Comparison of ENCODE assay signal across 8 cellular contexts in the genomic region with DNA sequence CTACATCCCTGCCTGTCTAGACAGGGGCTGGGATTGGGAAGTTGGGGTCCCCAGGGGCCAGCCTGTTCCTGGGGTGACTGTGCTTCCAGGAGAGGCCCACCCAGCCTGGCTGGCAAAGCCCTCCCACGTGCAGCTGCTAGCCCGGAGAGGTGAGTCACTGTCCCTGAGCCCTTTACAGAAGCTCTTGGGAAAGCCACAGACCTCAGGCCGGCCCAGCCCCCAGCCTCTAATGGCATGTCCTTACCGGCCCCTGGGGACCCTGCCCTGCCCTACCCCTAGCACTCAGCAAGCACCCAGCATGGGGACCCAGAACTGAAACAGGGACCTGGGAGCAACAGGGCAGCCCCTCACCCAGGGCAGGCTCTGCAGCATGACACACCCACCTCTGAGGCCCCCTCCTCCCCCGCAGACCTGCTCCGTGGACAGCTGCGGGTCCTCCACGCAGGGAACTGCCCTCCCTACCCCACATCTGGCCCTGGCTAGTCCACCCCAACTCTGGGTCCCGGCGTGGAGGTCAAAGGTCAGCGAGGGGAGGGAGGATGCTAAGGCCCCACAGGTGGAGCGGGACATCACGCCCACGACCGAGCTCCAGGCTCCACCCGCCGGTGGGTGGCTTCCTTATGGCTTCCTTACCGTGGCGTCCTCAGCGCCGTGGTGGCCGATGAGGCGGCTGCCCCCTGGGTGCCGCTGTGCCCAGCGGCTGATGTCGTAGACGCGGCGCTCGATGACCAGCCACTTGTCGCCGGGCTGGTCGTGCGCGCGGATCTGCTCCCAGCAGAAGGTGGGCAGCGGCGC. TPM values are rescaled to one million over a fixed set of nuclear protein-coding genes. Genes with fewer than 3 reads are reported as not detected.
A peak's percentile ranks its signal among the peaks of the same experiment; 100 is the strongest.
DNase-seq lines count a peak whose midpoint lies in the region; ATAC-seq and TF ChIP-seq lines count a peak whose summit lies in the region.

No MANE protein-coding gene starts in this region.

- ATAC-seq in HG02870 (IDR thresholded peaks at IDR 0.05; ENCODE audit: unreplicated experiment), result peak; percentile 19
- ATAC-seq in activated naive CD4-positive, alpha-beta T cell treated with anti-CD3 and anti-CD28 coated beads, Interleukin-2, amount 50 U/mL, for 72 hours, result peak; percentile 34 to 76
- ATAC-seq in Right ventricle myocardium superior (ENCODE audit: poor library complexity), result peak; percentile 5

- no peaks in the 10 kb centered on the region for H3K9me3 Mint-ChIP-seq in activated naive CD4-positive, alpha-beta T cell treated with anti-CD3 and anti-CD28 coated beads, Interleukin-2, amount 50 U/mL, for 72 hours

- TF ChIP-seq EP300 in ovary (IDR thresholded peaks at IDR 0.05), result no peak

- TF ChIP-seq CTCF in ovary (IDR thresholded peaks at IDR 0.05), result no peak

- intact Hi-C loops in Right ventricle myocardium superior (cut with DNase I) (loop anchor here (5.0 kb wide), 1 partner anchor 93 kb away; no protein-coding TSS in a partner anchor), ovary (cut with DNase I) (loop anchor here in 3 of 4 donors (2.0 to 5.0 kb wide), 4 partner anchors 62 to 217 kb away; a partner anchor contains a TSS)

- peak overlapping the region; percentile 91 for H3K9ac ChIP-seq in NT2/D1 (ENCODE audit: insufficient read length, low read depth)

- H3K9me3 ChIP-seq in NT2/D1 (ENCODE audit: insufficient read depth, low read length) (peaks cover 6% of the 10 kb centered on the region; the same call in 1 of the 2 replicates), ovary (no peaks in the 10 kb centered on the region)

- WGBS in ovary, 3 donors, result 2 to 3% (median 2%) methylated on average over 32 to 38 of the region's 38 CpGs

- H3K27me3 ChIP-seq in NT2/D1 (ENCODE audit: insufficient read depth, insufficient read length), result peaks cover 8% of the 10 kb centered on the region
- no peaks in the 10 kb centered on the region for H3K27me3 ChIP-seq in ovary

- no peak overlapping the region for H3K27ac Mint-ChIP-seq in activated naive CD4-positive, alpha-beta T cell treated with anti-CD3 and anti-CD28 coated beads, Interleukin-2, amount 50 U/mL, for 72 hours

- DNase-seq in NCI-H82 (lab: John Stamatoyannopoulos, UW) (peak; percentile 38), NCI-H82 treated with DMSO at 0.1 percent for 48 hours (lab: John Stamatoyannopoulos, UW; ENCODE audit: unreplicated experiment) (no peak), NT2/D1 (ENCODE audit: low read depth, low spot score) (no peak), Right ventricle myocardium superior (peak; percentile 70), ovary (peak; percentile 59 to 80 (median 74)), putamen (ENCODE audit: low spot score) (no peak)
- peak; percentile 32 to 60 for DNase-seq in activated naive CD4-positive, alpha-beta T cell treated with anti-CD3 and anti-CD28 coated beads, Interleukin-2, amount 50 U/mL, for 72 hours (ENCODE audit: low spot score in 2 of 2)

- peak overlapping the region; percentile 46 to 83 for H3K27ac ChIP-seq in ovary

- peaks cover 4% of the 10 kb centered on the region for H3K36me3 ChIP-seq in NT2/D1 (ENCODE audit: insufficient read depth, insufficient read length, low read length)
- no peaks in the 10 kb centered on the region for H3K36me3 ChIP-seq in ovary

- H3K36me3 Mint-ChIP-seq in activated naive CD4-positive, alpha-beta T cell treated with anti-CD3 and anti-CD28 coated beads, Interleukin-2, amount 50 U/mL, for 72 hours, result no peaks in the 10 kb centered on the region

- H3K4me3 ChIP-seq in NT2/D1 (ENCODE audit: insufficient read length, low read depth), result peak overlapping the region; percentile 84
- peak overlapping the region; percentile 75 for H3K4me3 ChIP-seq in ovary

- H3K4me1 ChIP-seq in NT2/D1 (ENCODE audit: insufficient read depth, insufficient read length) (peaks cover 14% of the 10 kb centered on the region), ovary (ENCODE audit: insufficient read depth) (peaks cover 5% of the 10 kb centered on the region)

- no peak for TF ChIP-seq POLR2A in ovary (IDR thresholded peaks at IDR 0.05)

RNA-seq across cellular contexts. Expression of a gene that starts 0.6 kb away (rescaled TPM):
- 10 to 100 TPM in 1 of 2 donors, 1 to 10 TPM in 1; 8.8 to 11.4 TPM for total RNA-seq in activated naive CD4-positive, alpha-beta T cell treated with anti-CD3 and anti-CD28 coated beads, Interleukin-2, amount 50 U/mL, for 72 hours
- total RNA-seq in Right ventricle myocardium superior, result 76.0 TPM
- 10 to 100 TPM; 21.9 to 85.8 (median 41.3) TPM for total RNA-seq in ovary
- polyA plus RNA-seq in ovary, result 10 to 100 TPM; 10.6 to 52.3 TPM

RNA-seq across cellular contexts. Expression of a gene that starts 26.6 kb away (rescaled TPM):
- under 1 TPM in 1 of 2 donors, not detected in 1; 0.33 TPM for total RNA-seq in activated naive CD4-positive, alpha-beta T cell treated with anti-CD3 and anti-CD28 coated beads, Interleukin-2, amount 50 U/mL, for 72 hours
- total RNA-seq in Right ventricle myocardium superior, result 10.8 TPM
- 10 to 100 TPM; 14.1 to 90.0 (median 53.8) TPM for total RNA-seq in ovary
- 10 to 100 TPM in 1 of 2 donors, 1 to 10 TPM in 1; 4.5 to 42.8 TPM for polyA plus RNA-seq in ovary

RNA-seq across cellular contexts. Expression of a gene that starts 59.4 kb away (rescaled TPM):
- total RNA-seq in activated naive CD4-positive, alpha-beta T cell treated with anti-CD3 and anti-CD28 coated beads, Interleukin-2, amount 50 U/mL, for 72 hours, result under 1 TPM; 0.18 to 0.58 TPM
- total RNA-seq in Right ventricle myocardium superior (1.3 TPM), ovary (10 to 100 TPM in 1 of 7 donors, 1 to 10 TPM in 6; 1.0 to 17.8 (median 6.1) TPM)
- 1 to 10 TPM; 3.5 to 4.0 TPM for polyA plus RNA-seq in ovary

Comparison
In these comparisons a context has a peak if more than half of its experiments do, and no peak if none do; other contexts are left out.
1. DNase-seq: peak in NCI-H82 (single experiment), activated naive CD4-positive, alpha-beta T cell treated with anti-CD3 and anti-CD28 coated beads, Interleukin-2, amount 50 U/mL, for 72 hours (2 of 2), Right ventricle myocardium superior (single experiment) and ovary (5 of 5); none in NCI-H82 treated with DMSO at 0.1 percent for 48 hours (single experiment), NT2/D1 (single experiment) and putamen (single experiment).
2. ATAC-seq: peak in every context shown above with its lines; median percentile 55 in activated naive CD4-positive, alpha-beta T cell treated with anti-CD3 and anti-CD28 coated beads, Interleukin-2, amount 50 U/mL, for 72 hours; 19 in HG02870; 5 in Right ventricle myocardium superior.